13 cellular contexts compared by ENCODE assay signal in the genomic region with DNA sequence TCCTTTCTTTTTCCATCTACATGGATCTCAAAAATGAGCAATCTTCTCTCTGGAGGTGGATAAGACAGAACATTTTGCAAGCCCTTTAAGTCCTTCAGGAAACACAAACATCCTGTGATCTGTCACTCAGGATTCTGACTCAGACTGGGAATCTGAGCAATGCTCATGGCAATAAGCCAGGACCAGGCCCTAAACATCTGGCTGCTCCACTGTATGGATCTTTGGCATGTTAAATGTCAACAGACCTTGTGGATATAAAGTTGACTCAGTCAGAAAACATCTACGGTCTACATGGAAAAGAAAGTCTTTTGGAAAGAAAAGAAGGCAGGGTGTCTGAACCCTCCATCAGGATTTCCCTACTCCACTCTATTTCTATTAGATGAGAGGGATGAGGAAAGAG. TPM values are rescaled to one million over a fixed set of nuclear protein-coding genes. Genes with fewer than 3 reads are reported as not detected.
A peak's percentile ranks its signal among the peaks of the same experiment; 100 is the strongest.
DNase-seq lines count a peak whose midpoint lies in the region; ATAC-seq, FAIRE-seq and TF ChIP-seq lines count a peak whose summit lies in the region.
"Had no signal": no experiment of that assay in that cellular context is flagged by ENCODE, and none has a peak within 500 bp of the region (broad histone marks: within the 10 kb centered on the region; RNA-seq: fewer than 3 reads in every experiment).

No MANE protein-coding gene starts in this region.

- no peak overlapping the region for H3K4me3 ChIP-seq in K562
- H3K4me3 ChIP-seq in left lung = no peak overlapping the region
- H3K4me3 ChIP-seq: uterus had no signal

- intact Hi-C loops in K562 (cut with micrococcal nuclease) (no loop called here), left lung (cut with DNase I) (no loop called here)

- H3K23ac ChIP-seq in H9 (ENCODE audit: insufficient read length, low read depth, low read length) = no peak overlapping the region

- H3K27ac ChIP-seq in K562 (ENCODE audit: extremely low read depth, low read depth, low read length) (no peak overlapping the region), left lung (no peak overlapping the region), H9 (ENCODE audit: insufficient read length, low read depth, low read length) (no peak overlapping the region)
- H3K27ac ChIP-seq: uterus had no signal

- FAIRE-seq in K562 (lab: Jason Lieb, UNC) = no peak

- no peak overlapping the region for H3K18ac ChIP-seq in H9 (ENCODE audit: insufficient read length, low read depth, low read length)

- H3K4ac ChIP-seq in H9 (ENCODE audit: low read depth, low read length) = no peak overlapping the region

- no peak for TF ChIP-seq EP300 in K562 (IDR thresholded peaks at IDR 0.05; ENCODE audit: low read length)

- no TSS peak for BruUV-seq in K562 (replicated peaks; lab: Mats Ljungman, UMichigan)

- TF ChIP-seq RAD21 in K562 (CRISPR knock-in tag; conservative IDR thresholded peaks at IDR 0.05 in 1 of 2, IDR thresholded peaks at IDR 0.05 in 1 of 2) = no peak

- H3K4me1 Mint-ChIP-seq in H9 = no peaks in the 10 kb centered on the region
- H3K4me1 Mint-ChIP-seq: central memory CD8-positive, alpha-beta T cell had no signal

- WGBS in K562 (ENCODE audit: insufficient coverage, low coverage, missing lambda C conversion rate) = 0% methylated on average over 1 of the region's 1 CpG
- WGBS in H9 (ENCODE audit: extremely low coverage, insufficient read length, low lambda C conversion rate) = no CpG with 5 or more reads among the region's 1 CpG

- no peak overlapping the region for H3K9ac ChIP-seq in K562 (ENCODE audit: insufficient read depth in 1 of 2, low read depth in 2 of 2, low read length in 2 of 2)
- no peak overlapping the region for H3K9ac ChIP-seq in H9 (ENCODE audit: extremely low read depth, insufficient read length, low read length)

- H3K9me3 Mint-ChIP-seq in H9 = no peaks in the 10 kb centered on the region
- H3K9me3 Mint-ChIP-seq: central memory CD8-positive, alpha-beta T cell had no signal

- H3K14ac ChIP-seq in H9 (ENCODE audit: insufficient read depth, low read length) = no peak overlapping the region

- H3K9me1 ChIP-seq in K562 (ENCODE audit: control insufficient read depth, insufficient read depth, low read length) = no peaks in the 10 kb centered on the region

- H3K4me1 ChIP-seq in K562 (replicated peaks in 1 of 2; ENCODE audit: control insufficient read depth in 2 of 2, insufficient read depth in 2 of 2, low read length in 2 of 2) (no peaks in the 10 kb centered on the region), left lung (no peaks in the 10 kb centered on the region), H9 (ENCODE audit: insufficient read depth, low read length) (no peaks in the 10 kb centered on the region)
- H3K4me1 ChIP-seq: uterus had no signal

- H4K20me1 ChIP-seq in K562 (replicated peaks; ENCODE audit: control insufficient read depth, insufficient read depth, low read length) (no peaks in the 10 kb centered on the region), H9 (ENCODE audit: control insufficient read depth, insufficient read depth, insufficient read length) (no peaks in the 10 kb centered on the region)

- H3K9me3 ChIP-seq in K562 (replicated peaks; ENCODE audit: control insufficient read depth, insufficient read depth, low read depth, low read length) (no peaks in the 10 kb centered on the region), left lung (no peaks in the 10 kb centered on the region), H9 (ENCODE audit: control insufficient read depth, low read depth, low read length) (no peaks in the 10 kb centered on the region)
- H3K9me3 ChIP-seq: uterus had no signal

- H3K79me1 ChIP-seq in H9 (ENCODE audit: insufficient read depth, low read depth, low read length, poor library complexity, severe bottlenecking) = no peaks in the 10 kb centered on the region

- POLR2A ChIA-PET in K562 (lab: Yijun Ruan, JAX) = no interaction called here

- no peaks in the 10 kb centered on the region for H3K36me3 ChIP-seq in K562 (ENCODE audit: control insufficient read depth, insufficient read depth, low read length)
- H3K36me3 ChIP-seq in left lung = no peaks in the 10 kb centered on the region
- H3K36me3 ChIP-seq: uterus had no signal

- no peak overlapping the region for H4K5ac ChIP-seq in H9 (ENCODE audit: insufficient read length, low read depth, low read length)

- no peaks in the 10 kb centered on the region for H3K23me2 ChIP-seq in H9 (ENCODE audit: insufficient read length, low read depth, low read length, poor library complexity, severe bottlenecking)

- H3K4me3 Mint-ChIP-seq in H9 = no peak overlapping the region
- H3K4me3 Mint-ChIP-seq: central memory CD8-positive, alpha-beta T cell had no signal

- H3K79me2 ChIP-seq in K562 (ENCODE audit: control insufficient read depth, insufficient read depth, low read length) = no peaks in the 10 kb centered on the region
- H3K79me2 ChIP-seq in H9 (ENCODE audit: insufficient read depth, low read length) = no peaks in the 10 kb centered on the region

- no peak overlapping the region for H3K56ac ChIP-seq in H9 (ENCODE audit: insufficient read length, low read depth, low read length)

- H3K27me3 ChIP-seq in K562 (ENCODE audit: control insufficient read depth in 2 of 2, insufficient read depth in 2 of 2, low read length in 2 of 2) (peaks cover 6 to 7% of the 10 kb centered on the region in 2 experiments; a peak in 3 of 5 replicates), left lung (no peaks in the 10 kb centered on the region), H9 (ENCODE audit: insufficient read depth, low read length) (no peaks in the 10 kb centered on the region; the same call in 1 of the 2 replicates)
- H3K27me3 ChIP-seq: uterus had no signal

- CTCF ChIA-PET in K562 (lab: Yijun Ruan, JAX; ENCODE audit: low intra/inter-chr PET ratio) = no interaction called here

- peaks cover 23% of the 10 kb centered on the region for H3K27me3 Mint-ChIP-seq in H9 (ENCODE audit: low read depth)

- H4K8ac ChIP-seq in H9 (replicated peaks; ENCODE audit: insufficient read length, low read depth, low read length) = no peak overlapping the region

- no peak for TF ChIP-seq POLR2A in K562 (conservative IDR thresholded peaks at IDR 0.05)

- in situ Hi-C loops in K562 (cut with MboI) = no loop called here

- H2BK120ac ChIP-seq in H9 (ENCODE audit: low read depth, low read length, poor library complexity, severe bottlenecking) = no peak overlapping the region

- H2BK15ac ChIP-seq in H9 (ENCODE audit: low read depth, low read length) = no peak overlapping the region

- H2BK5ac ChIP-seq in H9 (ENCODE audit: insufficient read length, low read length) = no peak overlapping the region

- no peak overlapping the region for H2BK12ac ChIP-seq in H9 (ENCODE audit: insufficient read length, low read depth, low read length)

- H2BK20ac ChIP-seq in H9 (ENCODE audit: low read depth, low read length, poor library complexity, severe bottlenecking) = no peak overlapping the region

- H3K4me2 ChIP-seq in K562 (ENCODE audit: insufficient read depth, low read length) (no peak overlapping the region), H9 (ENCODE audit: insufficient read depth, insufficient read length, low read length) (no peak overlapping the region)

- H3K27ac Mint-ChIP-seq in H9 = no peak overlapping the region

- no peaks in the 10 kb centered on the region for H3K36me3 Mint-ChIP-seq in H9 (ENCODE audit: insufficient read depth in 1 of 3, low read depth in 3 of 3)

- DNase-seq in AG09319 (ENCODE audit: extremely low read depth, low read depth) (peak; percentile 97), HS-5 (ENCODE audit: low read depth) (peak; percentile 98), K562 (ENCODE audit: extremely low read depth in 1 of 4, low spot score in 3 of 4) (no peak), left lung (no peak), iPS-NIHi11 (ENCODE audit: low spot score) (no peak), H9 (no peak)
- DNase-seq: activated CD4-positive, alpha-beta T cell treated with anti-CD3 and anti-CD28 coated beads, Interleukin-2, amount 50 U/mL, for 48 hours; GF-D8; uterus had no signal

- no peak overlapping the region for H3T11ph ChIP-seq in H9 (ENCODE audit: low read length)

- TF ChIP-seq CTCF in AG09319 (IDR thresholded peaks at IDR 0.05; ENCODE audit: low read depth, low read length) (no peak), K562 (IDR thresholded peaks at IDR 0.05 in 2 of 3, conservative IDR thresholded peaks at IDR 0.05 in 1 of 3; ENCODE audit: insufficient read depth in 2 of 3, low read depth in 1 of 3, low read length in 3 of 3) (no peak), left lung (IDR thresholded peaks at IDR 0.05) (no peak), H9 (conservative IDR thresholded peaks at IDR 0.05) (no peak)

- H4K91ac ChIP-seq in H9 (ENCODE audit: insufficient read length, low read depth, low read length) = no peak overlapping the region

- no peak for ATAC-seq in K562
- ATAC-seq in left lung = peak; percentile 36
- ATAC-seq in HG03460 (IDR thresholded peaks at IDR 0.05; ENCODE audit: unreplicated experiment) = no peak
- no peak for ATAC-seq in GM19455 (IDR thresholded peaks at IDR 0.05; ENCODE audit: unreplicated experiment)

- H2AK5ac ChIP-seq in H9 (ENCODE audit: insufficient read length, low read length) = no peak overlapping the region

- no peak overlapping the region for H2AFZ ChIP-seq in K562 (ENCODE audit: low read depth, low read length)
- H2AFZ ChIP-seq in H9 (ENCODE audit: low read length) = no peak overlapping the region

RNA-seq across cellular contexts. Expression of gene CHIC2, which starts 17.8 kb away (rescaled TPM):
- total RNA-seq in K562 (2011; cell fraction: chromatin; rRNA removed; ENCODE audit: low replicate concordance) = 9.3 and 16.5 TPM in 2 replicates
- total RNA-seq in K562 (2011; cell fraction: nucleolus; rRNA removed) = 11.1 and 14.0 TPM in 2 replicates
- 12.3 and 16.3 TPM in 2 replicates for total RNA-seq in K562 (2011; cell fraction: nucleoplasm; rRNA removed)
- total RNA-seq in K562 (2014; rRNA removed) (24.8 and 25.1 TPM in 2 replicates), K562 (2014; rRNA removed; fragmentation: Illumina TruSeq; extraction: Trizol) (12.3 and 13.7 TPM in 2 replicates), K562 (2015; rRNA removed; fragmentation: Illumina TruSeq; extraction: Trizol) (12.1 and 12.4 TPM in 2 replicates), K562 (2021) (12.0 and 14.0 TPM in 2 replicates), left lung (10 to 100 TPM; 18.5 to 22.3 TPM), H9 (2021) (8.2 and 9.8 TPM in 2 replicates)
- polyA plus RNA-seq in K562 (2011; rRNA removed) (5.7 and 7.1 TPM in 2 replicates), K562 (2014; fragmentation: Illumina TruSeq; extraction: Trizol) (9.1 and 10.7 TPM in 2 replicates), K562 (2014; fragmentation: Nextera tagmentation; extraction: Ambion mirVana) (1 to 10 TPM in 1 of 2 experiments, under 1 TPM in 1; 0.89 to 1.5 TPM), K562 (2014; rRNA removed) (10.5 and 14.8 TPM in 2 replicates)
- 5.1 TPM in 2 replicates for polyA plus RNA-seq in K562 (2011; cell fraction: cytosol; rRNA removed)
- 3.8 and 4.5 TPM in 2 replicates for polyA plus RNA-seq in K562 (2011; cell fraction: nucleus; rRNA removed)
- 9.0 and 13.6 TPM in 2 replicates for polyA plus RNA-seq in K562 (2012)
- polyA minus RNA-seq in K562 (2011; rRNA and poly(A)+ RNA removed) = 9.3 and 9.4 TPM in 2 replicates
- polyA minus RNA-seq in K562 (2011; cell fraction: cytosol; rRNA and poly(A)+ RNA removed) = 7.7 and 8.4 TPM in 2 replicates
- polyA minus RNA-seq in K562 (2011; cell fraction: nucleus; rRNA and poly(A)+ RNA removed) = 14.2 and 15.5 TPM in 2 replicates

RNA-seq across cellular contexts. Expression of gene GSX2, which starts 17.8 kb away (rescaled TPM):
- not detected in 2 replicates for total RNA-seq in K562 (2011; cell fraction: chromatin; rRNA removed; ENCODE audit: low replicate concordance)
- not detected in 2 replicates for total RNA-seq in K562 (2011; cell fraction: nucleolus; rRNA removed)
- not detected in 2 replicates for total RNA-seq in K562 (2011; cell fraction: nucleoplasm; rRNA removed)
- total RNA-seq in K562 (2014; rRNA removed) = not detected in 2 replicates
- not detected in 2 replicates for total RNA-seq in K562 (2014; rRNA removed; fragmentation: Illumina TruSeq; extraction: Trizol)
- total RNA-seq in K562 (2015; rRNA removed; fragmentation: Illumina TruSeq; extraction: Trizol) = not detected in 2 replicates
- not detected in 2 replicates for total RNA-seq in K562 (2021)
- not detected in 2 replicates for polyA plus RNA-seq in K562 (2011; rRNA removed)
- not detected in 2 replicates for polyA plus RNA-seq in K562 (2011; cell fraction: cytosol; rRNA removed)
- polyA plus RNA-seq in K562 (2011; cell fraction: nucleus; rRNA removed) = not detected in 2 replicates
- not detected in 2 replicates for polyA plus RNA-seq in K562 (2012)
- polyA plus RNA-seq in K562 (2014; fragmentation: Illumina TruSeq; extraction: Trizol) = not detected in 2 replicates
- polyA plus RNA-seq in K562 (2014; fragmentation: Nextera tagmentation; extraction: Ambion mirVana) = not detected
- polyA plus RNA-seq in K562 (2014; rRNA removed) = not detected in 2 replicates
- polyA minus RNA-seq in K562 (2011; rRNA and poly(A)+ RNA removed) = not detected in 2 replicates
- not detected in 2 replicates for polyA minus RNA-seq in K562 (2011; cell fraction: cytosol; rRNA and poly(A)+ RNA removed)
- polyA minus RNA-seq in K562 (2011; cell fraction: nucleus; rRNA and poly(A)+ RNA removed) = not detected in 2 replicates
- not detected for total RNA-seq in left lung
- not detected in 2 replicates for total RNA-seq in H9 (2021)
- total RNA-seq: liver, uterus had no signal
- polyA plus RNA-seq: liver had no signal

Comparison
In these comparisons a context has a peak if more than half of its experiments do, and no peak if none do; other contexts are left out.
1. DNase-seq: peak in AG09319 (single experiment) and HS-5 (single experiment); none in K562 (0 of 4), left lung (0 of 2), iPS-NIHi11 (single experiment) and H9 (single experiment).